In the genomic region with DNA sequence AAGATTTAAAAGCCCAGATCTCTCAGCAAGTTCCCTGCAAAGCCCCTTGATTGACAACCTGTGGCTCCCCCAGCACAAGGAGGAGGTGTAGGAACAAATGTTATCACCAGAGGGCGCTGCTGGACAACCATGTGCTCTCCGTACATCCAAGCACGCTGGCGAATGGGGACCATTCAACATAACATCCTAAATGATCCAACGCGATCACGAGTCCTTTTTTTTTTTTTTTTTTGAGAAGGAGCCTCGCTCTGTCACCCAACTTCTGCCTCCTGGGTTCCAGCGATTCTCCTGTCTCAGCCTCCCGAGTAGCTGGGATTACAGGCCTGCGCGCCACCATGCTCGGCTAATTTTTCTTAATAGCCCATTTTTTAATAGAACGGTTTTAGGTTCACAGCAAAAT, we compare ENCODE assay signal across 8 cellular contexts. TPM values are rescaled to one million over a fixed set of nuclear protein-coding genes. Genes with fewer than 3 reads are reported as not detected.
DNase-seq lines count a peak whose midpoint lies in the region; ATAC-seq, FAIRE-seq and TF ChIP-seq lines count a peak whose summit lies in the region.

No MANE protein-coding gene starts in this region.

- peak; percentile 14 for DNase-seq in AG04449 (ENCODE audit: low read depth, low spot score)
- peak; percentile 76 for DNase-seq in H54 (ENCODE audit: insufficient read length, low spot score)
- DNase-seq in NCI-H460 (ENCODE audit: extremely low read depth, low read depth): peak; percentile 59
- peak; percentile 70 to 71 for DNase-seq in activated CD4-positive, alpha-beta T cell treated with anti-CD3 and anti-CD28 coated beads for 24 hours (ENCODE audit: low read depth in 2 of 2)
- peak; percentile 71 for DNase-seq in cerebellum (ENCODE audit: low spot score)
- peak; percentile 62 to 85 for DNase-seq in left colon
- DNase-seq in stimulated activated CD4-positive, alpha-beta T cell treated with anti-CD3 and anti-CD28 coated beads, Interleukin-2, amount 100 ng/mL, for 48 hours: peak; percentile 73

- peak; percentile 86 for TF ChIP-seq CTCF in AG04449 (IDR thresholded peaks at IDR 0.05; ENCODE audit: insufficient read depth, low read length, missing control alignments)

- POLR2A ChIA-PET in AG04449 (lab: Yijun Ruan, JAX): no interaction called here

- intact Hi-C loops in left colon (cut with DNase I, micrococcal nuclease): loop anchor here in 1 of 2 donors (5.0 to 10.0 kb wide), 2 partner anchors 53 to 281 kb away; a partner anchor contains a TSS

- H3K4me3 ChIP-seq in AG04449 (ENCODE audit: low read depth, low read length): no peak overlapping the region

- CTCF ChIA-PET in AG04449 (lab: Yijun Ruan, JAX): interaction anchor here (0.8 to 6.4 kb wide), 11 partner anchors 8 to 296 kb away, joined by 3 to 147 read pairs (median 5); no protein-coding TSS in a partner anchor

- ATAC-seq in left colon (peak; percentile 76), GM21576 (IDR thresholded peaks at IDR 0.05; ENCODE audit: unreplicated experiment) (no peak)

- no peak for FAIRE-seq in H54 (lab: Jason Lieb, UNC)

- no peak for TF ChIP-seq POLR2A in H54 (IDR thresholded peaks at IDR 0.05; ENCODE audit: low read depth, low read length)

RNA-seq across cellular contexts. Expression of a gene that starts 52.0 kb away (rescaled TPM):
- 0.05 TPM in 1 of 2 replicates, not detected in the other for total RNA-seq in NCI-H460 (2014; rRNA removed; shearing (Covaris generic))
- not detected in 2 replicates for polyA plus RNA-seq in NCI-H460 (2014; cell fraction: nucleus; rRNA removed)
- total RNA-seq in cerebellum (0.54 TPM), left colon (under 1 TPM; 0.52 to 0.81 TPM)

RNA-seq across cellular contexts. Expression of a gene that starts 57.6 kb away (rescaled TPM):
- total RNA-seq in NCI-H460 (2014; rRNA removed; shearing (Covaris generic)): 13.3 and 17.5 TPM in 2 replicates
- polyA plus RNA-seq in NCI-H460 (2014; cell fraction: nucleus; rRNA removed): 46.1 and 68.2 TPM in 2 replicates
- 61.6 TPM for total RNA-seq in cerebellum
- 10 to 100 TPM; 34.1 to 35.7 TPM for total RNA-seq in left colon

Comparison
In these comparisons a context has a peak if more than half of its experiments do, and no peak if none do; other contexts are left out.
1. DNase-seq: peak in every context shown above with its lines; median percentile 76 in H54; 74 in left colon; 73 in stimulated activated CD4-positive, alpha-beta T cell treated with anti-CD3 and anti-CD28 coated beads, Interleukin-2, amount 100 ng/mL, for 48 hours; 71 in cerebellum; 70 in activated CD4-positive, alpha-beta T cell treated with anti-CD3 and anti-CD28 coated beads for 24 hours; 59 in NCI-H460; 14 in AG04449.